Comparison of ENCODE assay signal across 9 cellular contexts in genomic region chr1:19429611-19430010, GRCh38. TPM values are rescaled to one million over a fixed set of nuclear protein-coding genes. Genes with fewer than 3 reads are reported as not detected.
A peak's percentile ranks its signal among the peaks of the same experiment; 100 is the strongest.
DNase-seq lines count a peak whose midpoint lies in the region; ATAC-seq and TF ChIP-seq lines count a peak whose summit lies in the region.
"Had no signal": no experiment of that assay in that cellular context is flagged by ENCODE, and none has a peak within 500 bp of the region (broad histone marks: within the 10 kb centered on the region; RNA-seq: fewer than 3 reads in every experiment).

No MANE protein-coding gene starts in this region.

- H3K27me3 ChIP-seq in lung (ENCODE audit: control insufficient read depth, insufficient read depth) (no peaks in the 10 kb centered on the region), thymus (ENCODE audit: control insufficient read depth, insufficient read depth) (no peaks in the 10 kb centered on the region), HAP-1 (ENCODE audit: low read depth) (no peaks in the 10 kb centered on the region)
- H3K27me3 ChIP-seq: BLaER1 had no signal

- no peaks in the 10 kb centered on the region for H3K27me3 Mint-ChIP-seq in activated T-cell treated with anti-CD3 and anti-CD28 coated beads, Interleukin-2, amount 50 U/mL, for 24 hours

- H3K36me3 Mint-ChIP-seq in activated T-cell treated with anti-CD3 and anti-CD28 coated beads, Interleukin-2, amount 50 U/mL, for 24 hours (ENCODE audit: low read depth) = peaks cover 63% of the 10 kb centered on the region

- H3K27ac ChIP-seq in lung (ENCODE audit: low read depth in 1 of 2, low read length in 1 of 2) (peak overlapping the region; percentile 36 to 78), thymus (ENCODE audit: low read depth) (peak overlapping the region; percentile 25)
- H3K27ac ChIP-seq: BLaER1 had no signal

- no peak for ATAC-seq in lung (ENCODE audit: insufficient read depth, low FRiP score)
- no peak for ATAC-seq in HG03460 (IDR thresholded peaks at IDR 0.05; ENCODE audit: unreplicated experiment)
- ATAC-seq in GM19324 (IDR thresholded peaks at IDR 0.05; ENCODE audit: low FRiP score, unreplicated experiment) = no peak

- in situ Hi-C loops in HAP-1 (cut with MboI; ENCODE audit: low sequenced_read_pairs) = no loop called here

- no peaks in the 10 kb centered on the region for H3K9me3 Mint-ChIP-seq in activated T-cell treated with anti-CD3 and anti-CD28 coated beads, Interleukin-2, amount 50 U/mL, for 24 hours

- no peaks in the 10 kb centered on the region for H3K9me3 ChIP-seq in lung (ENCODE audit: control insufficient read depth in 2 of 2, insufficient read depth in 1 of 2, low read length in 1 of 2)
- H3K9me3 ChIP-seq in thymus (ENCODE audit: control insufficient read depth) = no peaks in the 10 kb centered on the region
- no peaks in the 10 kb centered on the region for H3K9me3 ChIP-seq in HAP-1
- H3K9me3 ChIP-seq: BLaER1 had no signal

- peak overlapping the region; percentile 89 for H3K27ac Mint-ChIP-seq in activated T-cell treated with anti-CD3 and anti-CD28 coated beads, Interleukin-2, amount 50 U/mL, for 24 hours

- H3K36me3 ChIP-seq in lung (ENCODE audit: control insufficient read depth in 2 of 2, insufficient read depth in 2 of 2, low read length in 2 of 2) (peaks cover 0 to 4% of the 10 kb centered on the region in 2 donors), thymus (ENCODE audit: control insufficient read depth, insufficient read depth) (no peaks in the 10 kb centered on the region), HAP-1 (replicated peaks) (peaks cover 4% of the 10 kb centered on the region; the same call in 1 of the 2 replicates)

- TF ChIP-seq CTCF in lung (IDR thresholded peaks at IDR 0.05; ENCODE audit: control extremely low read depth, extremely low read depth) = no peak

- no peak for DNase-seq in activated T-cell treated with anti-CD3 and anti-CD28 coated beads, Interleukin-2, amount 50 U/mL, for 24 hours
- DNase-seq in activated T-cell treated with anti-CD3 and anti-CD28 coated beads, Interleukin-2, amount 50 U/mL, for 1 hour = no peak
- peak; percentile 94 for DNase-seq in astrocyte of the hippocampus (ENCODE audit: low read depth, low spot score)
- no peak for DNase-seq in lung (ENCODE audit: low spot score)
- no peak for DNase-seq in HAP-1 (ENCODE audit: low spot score in 2 of 2)

- WGBS in lung, 2 donors = 53 to 86% methylated on average over 4 of the region's 4 CpGs
- WGBS in thymus = 82% methylated on average over 4 of the region's 4 CpGs

- no peak overlapping the region for H3K4me3 Mint-ChIP-seq in activated T-cell treated with anti-CD3 and anti-CD28 coated beads, Interleukin-2, amount 50 U/mL, for 24 hours

- H3K4me3 ChIP-seq in lung (no peak overlapping the region), thymus (ENCODE audit: low read length) (peak overlapping the region; percentile 27), HAP-1 (no peak overlapping the region)
- H3K4me3 ChIP-seq: BLaER1 had no signal

- H3K4me1 ChIP-seq in lung (ENCODE audit: control insufficient read depth in 2 of 2, insufficient read depth in 2 of 2, low read length in 2 of 2) = peaks cover 37 to 45% of the 10 kb centered on the region in 2 donors
- H3K4me1 ChIP-seq in thymus (ENCODE audit: control insufficient read depth, insufficient read depth, low read length) = peaks cover 59% of the 10 kb centered on the region
- H3K4me1 ChIP-seq in HAP-1 = peaks cover 9% of the 10 kb centered on the region

- peaks cover 85% of the 10 kb centered on the region for H3K4me1 Mint-ChIP-seq in activated T-cell treated with anti-CD3 and anti-CD28 coated beads, Interleukin-2, amount 50 U/mL, for 24 hours (ENCODE audit: low read depth)

RNA-seq across cellular contexts. Expression of gene CAPZB, which starts 55.7 kb away (rescaled TPM):
- 100 to 1,000 TPM in 1 of 2 donors, 10 to 100 TPM in 1; 94.7 to 283 TPM for total RNA-seq in lung
- polyA plus RNA-seq in lung (100 to 1,000 TPM; 274 to 339 TPM), thymus (255 TPM)
